ENCODE assay signal across 1 cellular context in genomic region chr13:92316030-92316429, GRCh38.
A peak's percentile ranks its signal among the peaks of the same experiment; 100 is the strongest.
TF ChIP-seq lines count a peak whose summit lies in the region.

No MANE protein-coding gene starts in this region.

TF ChIP-seq in HepG2, 621 proteins besides CTCF, POLR2A, EP300 and RAD21 (continued from another document):
- no peak for TF ChIP-seq AHDC1 (CRISPR knock-in tag; IDR thresholded peaks at IDR 0.05; ENCODE audit: borderline replicate concordance)
- TF ChIP-seq MAFF (IDR thresholded peaks at IDR 0.05; ENCODE audit: low read depth, low read length), result peak; percentile 46; the same call in 1 of the 2 replicates
- peak in 1 of 2 experiments; percentile 74; a peak in 3 of 4 replicates for TF ChIP-seq MAFK (conservative IDR thresholded peaks at IDR 0.05 in 1 of 2, IDR thresholded peaks at IDR 0.05 in 1 of 2; ENCODE audit: low read length in 2 of 2)
